Comparison of ENCODE assay signal across 23 cellular contexts in the genomic region with DNA sequence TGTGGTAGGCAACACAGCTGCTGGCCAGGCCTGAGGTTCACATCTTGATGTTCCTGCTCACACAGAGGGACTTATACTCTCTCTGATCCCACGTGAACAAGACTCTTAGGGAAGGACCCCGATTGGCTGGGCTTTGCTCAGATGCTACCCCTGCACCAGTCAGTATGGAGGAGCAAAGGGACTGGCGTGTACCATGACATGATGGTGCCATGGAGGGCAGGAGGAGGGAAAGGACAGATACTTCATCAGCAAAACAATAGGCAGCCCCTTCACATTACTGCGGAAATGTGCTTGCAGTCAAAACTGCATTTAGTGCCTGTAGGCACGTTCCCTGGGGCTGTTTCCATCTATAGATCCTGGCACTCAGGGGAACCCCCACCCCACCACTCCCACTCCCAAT. TPM values are rescaled to one million over a fixed set of nuclear protein-coding genes. Genes with fewer than 3 reads are reported as not detected.
DNase-seq lines count a peak whose midpoint lies in the region; ATAC-seq, FAIRE-seq and TF ChIP-seq lines count a peak whose summit lies in the region.
"Had no signal": no experiment of that assay in that cellular context is flagged by ENCODE, and none has a peak within 500 bp of the region (broad histone marks: within the 10 kb centered on the region; RNA-seq: fewer than 3 reads in every experiment).

No MANE protein-coding gene starts in this region.

- H2BK120ac ChIP-seq in IMR-90 (ENCODE audit: low read depth, low read length): no peak overlapping the region

- H3K4me2 ChIP-seq in IMR-90 (ENCODE audit: low read depth, low read length) (no peak overlapping the region), K562 (ENCODE audit: insufficient read depth, low read length) (no peak overlapping the region)
- H3K4me2 ChIP-seq: KMS-11 had no signal

- no peak overlapping the region for H3K14ac ChIP-seq in IMR-90 (replicated peaks; ENCODE audit: low read depth, low read length)

- no peak overlapping the region for H3K18ac ChIP-seq in IMR-90 (ENCODE audit: low read depth, low read length)

- CTCF ChIA-PET in activated CD4-positive, alpha-beta T cell treated with anti-CD3 and anti-CD28 coated beads, Interleukin-2, amount 10 ng/mL, durations not matched to agents 7 days and 5 days (lab: Charles Lee): interaction anchor here (1.3 to 6.5 kb wide), 3 partner anchors 9 to 46 kb away, joined by 3 to 42 read pairs (median 6); no protein-coding TSS in a partner anchor
- CTCF ChIA-PET in IMR-90 (lab: Yijun Ruan, JAX): no interaction called here
- CTCF ChIA-PET in K562 (lab: Yijun Ruan, JAX; ENCODE audit: low intra/inter-chr PET ratio): no interaction called here

- no peak overlapping the region for H3K4ac ChIP-seq in IMR-90 (ENCODE audit: low read depth, low read length)

- TF ChIP-seq POLR2A in IMR-90 (IDR thresholded peaks at IDR 0.05; ENCODE audit: low read depth, low read length): no peak
- TF ChIP-seq POLR2A in K562 (conservative IDR thresholded peaks at IDR 0.05): no peak
- no peak for TF ChIP-seq POLR2A in sigmoid colon (IDR thresholded peaks at IDR 0.05)

- H3K36me3 Mint-ChIP-seq in activated CD4-positive, alpha-beta T cell treated with anti-CD3 and anti-CD28 coated beads, Interleukin-2, amount 10 ng/mL, durations not matched to agents 24 days and 14 days (ENCODE audit: low read depth): no peaks in the 10 kb centered on the region
- H3K36me3 Mint-ChIP-seq in activated CD4-positive, alpha-beta T cell treated with anti-CD3 and anti-CD28 coated beads, Interleukin-2, amount 10 ng/mL, durations not matched to agents 7 days and 5 days (ENCODE audit: low read depth): peaks cover 5% of the 10 kb centered on the region
- H3K36me3 Mint-ChIP-seq in nephron (ENCODE audit: low read depth): no peaks in the 10 kb centered on the region

- no peaks in the 10 kb centered on the region; the same call in 1 of the 2 replicates for H3K9me1 ChIP-seq in IMR-90 (ENCODE audit: insufficient read depth, low read length)
- H3K9me1 ChIP-seq in K562 (ENCODE audit: control insufficient read depth, insufficient read depth, low read length): no peaks in the 10 kb centered on the region

- H3K9ac ChIP-seq in IMR-90 (ENCODE audit: low read depth, low read length) (no peak overlapping the region), K562 (ENCODE audit: insufficient read depth in 1 of 2, low read depth in 2 of 2, low read length in 2 of 2) (peak overlapping the region in 1 of 2 experiments; percentile 31; a peak in 1 of 4 replicates)
- H3K9ac ChIP-seq: KMS-11 had no signal

- peaks cover 45% of the 10 kb centered on the region for H3K4me1 Mint-ChIP-seq in activated CD4-positive, alpha-beta T cell treated with anti-CD3 and anti-CD28 coated beads, Interleukin-2, amount 10 ng/mL, durations not matched to agents 24 days and 14 days
- peaks cover 71% of the 10 kb centered on the region for H3K4me1 Mint-ChIP-seq in activated CD4-positive, alpha-beta T cell treated with anti-CD3 and anti-CD28 coated beads, Interleukin-2, amount 10 ng/mL, durations not matched to agents 7 days and 5 days
- peaks cover 30% of the 10 kb centered on the region for H3K4me1 Mint-ChIP-seq in nephron

- H4K20me1 ChIP-seq in IMR-90 (ENCODE audit: insufficient read depth, low read length) (no peaks in the 10 kb centered on the region), K562 (replicated peaks; ENCODE audit: control insufficient read depth, insufficient read depth, low read length) (no peaks in the 10 kb centered on the region)

- H3K56ac ChIP-seq in IMR-90 (ENCODE audit: extremely low read depth, insufficient read depth, low read length): no peak overlapping the region

- dilution Hi-C loops in IMR-90 (cut with HindIII; ENCODE audit: low sequenced_read_pairs, unreplicated experiment): no loop called here

- H4K8ac ChIP-seq in IMR-90 (ENCODE audit: low read depth in 2 of 2, low read length in 2 of 2): no peak overlapping the region

- H2AK9ac ChIP-seq in IMR-90 (replicated peaks; ENCODE audit: low read depth, low read length, poor library complexity): no peak overlapping the region

- H3K27me3 ChIP-seq in IMR-90 (ENCODE audit: control insufficient read depth, insufficient read depth, low read length) (no peaks in the 10 kb centered on the region), K562 (ENCODE audit: control insufficient read depth in 2 of 2, insufficient read depth in 2 of 2, low read length in 2 of 2) (no peaks in the 10 kb centered on the region), sigmoid colon (no peaks in the 10 kb centered on the region)
- H3K27me3 ChIP-seq: brain microvascular endothelial cell, colonic mucosa, heart left ventricle, SJSA1 had no signal

- in situ Hi-C loops in IMR-90 (cut with MboI; ENCODE audit: low sequenced_read_pairs) (no loop called here), K562 (cut with MboI) (no loop called here)

- H4K91ac ChIP-seq in IMR-90 (ENCODE audit: insufficient read depth, low read depth, low read length): no peak overlapping the region

- H2BK20ac ChIP-seq in IMR-90 (ENCODE audit: low read depth, low read length): no peak overlapping the region

- WGBS in IMR-90 (ENCODE audit: extremely low coverage in 2 of 2, insufficient read length in 1 of 2), 2 experiments: 100% methylated on average over 2 of the region's 5 CpGs; no CpG with 5 or more reads in 1 of the 2 experiments
- 45% methylated on average over 5 of the region's 5 CpGs for WGBS in K562 (ENCODE audit: insufficient coverage, low coverage, missing lambda C conversion rate)
- 69 to 84% methylated on average over 5 of the region's 5 CpGs for WGBS in sigmoid colon, 2 donors

- ATAC-seq in IMR-90 (ENCODE audit: low read depth) (no peak), K562 (no peak)
- ATAC-seq: heart left ventricle had no signal

- H3K4me1 ChIP-seq in IMR-90 (ENCODE audit: control insufficient read depth, insufficient read depth, low read length): peaks cover 5% of the 10 kb centered on the region
- peaks cover 54 to 62% of the 10 kb centered on the region in 2 experiments for H3K4me1 ChIP-seq in K562 (replicated peaks in 1 of 2; ENCODE audit: control insufficient read depth in 2 of 2, insufficient read depth in 2 of 2, low read length in 2 of 2)
- peaks cover 0 to 21% (median 20%) of the 10 kb centered on the region in 4 donors for H3K4me1 ChIP-seq in sigmoid colon

- H3K79me1 ChIP-seq in IMR-90 (ENCODE audit: low read depth in 1 of 2, low read length in 2 of 2): no peaks in the 10 kb centered on the region

- no peak overlapping the region for H4K5ac ChIP-seq in IMR-90 (ENCODE audit: low read depth, low read length)

- H3K4me3 ChIP-seq in IMR-90 (ENCODE audit: insufficient read depth, low read depth, low read length) (no peak overlapping the region), K562 (no peak overlapping the region), sigmoid colon (no peak overlapping the region)
- H3K4me3 ChIP-seq: colonic mucosa, heart left ventricle, left ventricle myocardium inferior, mucosa of descending colon, SJSA1 had no signal

- H3K9me3 ChIP-seq in IMR-90 (ENCODE audit: control insufficient read depth, insufficient read depth, low read length) (no peaks in the 10 kb centered on the region), K562 (replicated peaks; ENCODE audit: control insufficient read depth, insufficient read depth, low read depth, low read length) (no peaks in the 10 kb centered on the region), sigmoid colon (no peaks in the 10 kb centered on the region)
- H3K9me3 ChIP-seq: colonic mucosa, heart left ventricle, left ventricle myocardium inferior, mucosa of descending colon, SJSA1 had no signal

- peak; percentile 57 for DNase-seq in activated CD4-positive, alpha-beta T cell treated with anti-CD3 and anti-CD28 coated beads, Interleukin-2, amount 10 ng/mL, durations not matched to agents 24 days and 14 days
- DNase-seq in activated CD4-positive, alpha-beta T cell treated with anti-CD3 and anti-CD28 coated beads, Interleukin-2, amount 10 ng/mL, durations not matched to agents 7 days and 5 days: no peak
- no peak for DNase-seq in IMR-90
- DNase-seq in K562 (ENCODE audit: extremely low read depth in 1 of 4, low spot score in 3 of 4): no peak
- no peak for DNase-seq in sigmoid colon
- no peak for DNase-seq in COR-L47 (lab: John Stamatoyannopoulos, UW)
- DNase-seq in NCI-H146 (lab: John Stamatoyannopoulos, UW): no peak
- DNase-seq: 8988T, GOT3, heart left ventricle, left ventricle myocardium inferior, NCI-H1930, NCI-H345 had no signal

- no peaks in the 10 kb centered on the region for H3K36me3 ChIP-seq in IMR-90 (ENCODE audit: control insufficient read depth, insufficient read depth, low read length)
- H3K36me3 ChIP-seq in K562 (ENCODE audit: control insufficient read depth, insufficient read depth, low read length): no peaks in the 10 kb centered on the region
- H3K36me3 ChIP-seq in sigmoid colon: no peaks in the 10 kb centered on the region
- H3K36me3 ChIP-seq: brain microvascular endothelial cell, colonic mucosa, heart left ventricle, left ventricle myocardium inferior, SJSA1 had no signal

- intact Hi-C loops in activated CD4-positive, alpha-beta T cell treated with anti-CD3 and anti-CD28 coated beads, Interleukin-2, amount 10 ng/mL, durations not matched to agents 24 days and 14 days (cut with micrococcal nuclease): loop anchor here (1.0 kb wide), 2 partner anchors 9 to 12 kb away; no protein-coding TSS in a partner anchor
- intact Hi-C loops in IMR-90 (cut with micrococcal nuclease): no loop called here
- intact Hi-C loops in K562 (cut with micrococcal nuclease): no loop called here
- intact Hi-C loops in sigmoid colon (cut with DNase I): no loop called here

- H2AK5ac ChIP-seq in IMR-90 (ENCODE audit: low read depth, low read length): peak overlapping the region; percentile 33; the same call in 1 of the 2 replicates

- peak overlapping the region; percentile 68; the same call in 1 of the 3 replicates for H2BK15ac ChIP-seq in IMR-90 (ENCODE audit: low read depth, low read length)

- TF ChIP-seq EP300 in K562 (IDR thresholded peaks at IDR 0.05; ENCODE audit: low read length) (no peak), sigmoid colon (IDR thresholded peaks at IDR 0.05) (no peak)

- no peak for TF ChIP-seq CTCF in IMR-90 (conservative IDR thresholded peaks at IDR 0.05; ENCODE audit: low read depth, low read length)
- TF ChIP-seq CTCF in K562 (IDR thresholded peaks at IDR 0.05 in 2 of 3, conservative IDR thresholded peaks at IDR 0.05 in 1 of 3; ENCODE audit: insufficient read depth in 2 of 3, low read depth in 1 of 3, low read length in 3 of 3): no peak
- no peak for TF ChIP-seq CTCF in nephron (IDR thresholded peaks at IDR 0.05; ENCODE audit: unreplicated experiment in 3 of 3)
- no peak for TF ChIP-seq CTCF in sigmoid colon (IDR thresholded peaks at IDR 0.05)

- H3K27me3 Mint-ChIP-seq in activated CD4-positive, alpha-beta T cell treated with anti-CD3 and anti-CD28 coated beads, Interleukin-2, amount 10 ng/mL, durations not matched to agents 24 days and 14 days: no peaks in the 10 kb centered on the region
- H3K27me3 Mint-ChIP-seq in activated CD4-positive, alpha-beta T cell treated with anti-CD3 and anti-CD28 coated beads, Interleukin-2, amount 10 ng/mL, durations not matched to agents 7 days and 5 days: no peaks in the 10 kb centered on the region
- peaks cover 11% of the 10 kb centered on the region for H3K27me3 Mint-ChIP-seq in nephron (ENCODE audit: low read depth)
- H3K27me3 Mint-ChIP-seq: activated T-cell treated with anti-CD3 and anti-CD28 coated beads, Interleukin-2, amount 50 U/mL, for 24 hours had no signal

- H3K79me2 ChIP-seq in K562 (ENCODE audit: control insufficient read depth, insufficient read depth, low read length): no peaks in the 10 kb centered on the region

- no peak overlapping the region for H3K23ac ChIP-seq in IMR-90 (ENCODE audit: low read depth, low read length)

- no peak for FAIRE-seq in K562 (lab: Jason Lieb, UNC)
- FAIRE-seq: GM19239, urothelium cell line had no signal

- TF ChIP-seq RAD21 in IMR-90 (IDR thresholded peaks at IDR 0.05; ENCODE audit: low read length): no peak
- TF ChIP-seq RAD21 in K562 (CRISPR knock-in tag; conservative IDR thresholded peaks at IDR 0.05 in 1 of 2, IDR thresholded peaks at IDR 0.05 in 1 of 2): no peak

- no TSS peak for BruUV-seq in IMR-90 (replicated peaks; lab: Mats Ljungman, UMichigan)
- no TSS peak for BruUV-seq in K562 (replicated peaks; lab: Mats Ljungman, UMichigan)

- H3K4me3 Mint-ChIP-seq in activated CD4-positive, alpha-beta T cell treated with anti-CD3 and anti-CD28 coated beads, Interleukin-2, amount 10 ng/mL, durations not matched to agents 24 days and 14 days: no peak overlapping the region
- H3K4me3 Mint-ChIP-seq in activated CD4-positive, alpha-beta T cell treated with anti-CD3 and anti-CD28 coated beads, Interleukin-2, amount 10 ng/mL, durations not matched to agents 7 days and 5 days: no peak overlapping the region
- no peak overlapping the region for H3K4me3 Mint-ChIP-seq in nephron
- H3K4me3 Mint-ChIP-seq: activated T-cell treated with anti-CD3 and anti-CD28 coated beads, Interleukin-2, amount 50 U/mL, for 24 hours had no signal

- peak overlapping the region; percentile 36 for H3K27ac Mint-ChIP-seq in activated CD4-positive, alpha-beta T cell treated with anti-CD3 and anti-CD28 coated beads, Interleukin-2, amount 10 ng/mL, durations not matched to agents 24 days and 14 days
- no peak overlapping the region for H3K27ac Mint-ChIP-seq in activated CD4-positive, alpha-beta T cell treated with anti-CD3 and anti-CD28 coated beads, Interleukin-2, amount 10 ng/mL, durations not matched to agents 7 days and 5 days
- H3K27ac Mint-ChIP-seq in nephron: peak overlapping the region in 2 of 3 experiments; percentile 20 to 36

- POLR2A ChIA-PET in activated CD4-positive, alpha-beta T cell treated with anti-CD3 and anti-CD28 coated beads, Interleukin-2, amount 10 ng/mL, durations not matched to agents 7 days and 5 days (lab: Charles Lee): no interaction called here
- POLR2A ChIA-PET in IMR-90 (lab: Charles Lee; ENCODE audit: unreplicated experiment): no interaction called here
- POLR2A ChIA-PET in K562 (lab: Yijun Ruan, JAX): interaction anchor here (0.6 kb wide), 1 partner anchor 216 kb away, joined by 3 read pairs; no protein-coding TSS in a partner anchor

- H3K27ac ChIP-seq in IMR-90 (ENCODE audit: insufficient read depth, low read length) (no peak overlapping the region), K562 (ENCODE audit: extremely low read depth, low read depth, low read length) (peak overlapping the region; percentile 67; the same call in 2 of the 3 replicates), sigmoid colon (no peak overlapping the region)
- H3K27ac ChIP-seq: brain microvascular endothelial cell, heart left ventricle, KMS-11, left ventricle myocardium inferior, SJSA1, VCaP had no signal

- no peak overlapping the region for H2AFZ ChIP-seq in IMR-90 (replicated peaks; ENCODE audit: low read length, poor library complexity)
- peak overlapping the region; percentile 67 for H2AFZ ChIP-seq in K562 (ENCODE audit: low read depth, low read length)

- no peaks in the 10 kb centered on the region for H3K9me3 Mint-ChIP-seq in activated CD4-positive, alpha-beta T cell treated with anti-CD3 and anti-CD28 coated beads, Interleukin-2, amount 10 ng/mL, durations not matched to agents 24 days and 14 days
- H3K9me3 Mint-ChIP-seq in activated CD4-positive, alpha-beta T cell treated with anti-CD3 and anti-CD28 coated beads, Interleukin-2, amount 10 ng/mL, durations not matched to agents 7 days and 5 days: no peaks in the 10 kb centered on the region
- H3K9me3 Mint-ChIP-seq in nephron: no peaks in the 10 kb centered on the region
- H3K9me3 Mint-ChIP-seq: activated T-cell treated with anti-CD3 and anti-CD28 coated beads, Interleukin-2, amount 50 U/mL, for 24 hours had no signal

- H2BK5ac ChIP-seq in IMR-90 (ENCODE audit: low read depth, low read length, poor library complexity, severe bottlenecking): no peak overlapping the region

RNA-seq across cellular contexts. Expression of a gene that starts 42.7 kb away (rescaled TPM):
- 92.8 and 93.1 TPM in 2 replicates for total RNA-seq in activated CD4-positive, alpha-beta T cell treated with anti-CD3 and anti-CD28 coated beads, Interleukin-2, amount 10 ng/mL, durations not matched to agents 24 days and 14 days
- 100 to 1,000 TPM; 210 to 228 TPM for total RNA-seq in activated CD4-positive, alpha-beta T cell treated with anti-CD3 and anti-CD28 coated beads, Interleukin-2, amount 10 ng/mL, durations not matched to agents 7 days and 5 days
- 1.8 and 2.2 TPM in 2 replicates for total RNA-seq in IMR-90 (2012; rRNA removed)
- 20.1 and 20.8 TPM in 2 replicates for polyA plus RNA-seq in IMR-90 (2012; rRNA removed)
- polyA plus RNA-seq in IMR-90 (2012; cell fraction: cytosol; rRNA removed): 8.6 and 34.8 TPM in 2 replicates
- polyA plus RNA-seq in IMR-90 (2012; cell fraction: nucleus; rRNA removed; ENCODE audit: low replicate concordance): 19.6 and 31.4 TPM in 2 replicates
- 9.5 and 13.7 TPM in 2 replicates for total RNA-seq in K562 (2011; cell fraction: chromatin; rRNA removed; ENCODE audit: low replicate concordance)
- total RNA-seq in K562 (2011; cell fraction: nucleolus; rRNA removed): 9.7 and 10.2 TPM in 2 replicates
- 11.8 and 19.4 TPM in 2 replicates for total RNA-seq in K562 (2011; cell fraction: nucleoplasm; rRNA removed)
- total RNA-seq in K562 (2014; rRNA removed): 4.1 and 6.2 TPM in 2 replicates
- 6.2 and 6.4 TPM in 2 replicates for total RNA-seq in K562 (2014; rRNA removed; fragmentation: Illumina TruSeq; extraction: Trizol)
- total RNA-seq in K562 (2015; rRNA removed; fragmentation: Illumina TruSeq; extraction: Trizol): 6.6 and 7.9 TPM in 2 replicates
- total RNA-seq in K562 (2021): 60.6 and 62.1 TPM in 2 replicates
- 6.5 and 11.7 TPM in 2 replicates for polyA plus RNA-seq in K562 (2011; rRNA removed)
- 3.1 and 12.8 TPM in 2 replicates for polyA plus RNA-seq in K562 (2011; cell fraction: cytosol; rRNA removed)
- 6.0 and 19.0 TPM in 2 replicates for polyA plus RNA-seq in K562 (2011; cell fraction: nucleus; rRNA removed)
- polyA plus RNA-seq in K562 (2012): 27.2 and 38.8 TPM in 2 replicates
- polyA plus RNA-seq in K562 (2014; fragmentation: Illumina TruSeq; extraction: Trizol): 20.0 and 20.3 TPM in 2 replicates
- polyA plus RNA-seq in K562 (2014; fragmentation: Nextera tagmentation; extraction: Ambion mirVana): 10 to 100 TPM; 32.4 to 42.8 TPM
- polyA plus RNA-seq in K562 (2014; rRNA removed): 21.8 and 23.7 TPM in 2 replicates
- 4.3 and 5.1 TPM in 2 replicates for polyA minus RNA-seq in K562 (2011; rRNA and poly(A)+ RNA removed)
- 17.1 and 23.8 TPM in 2 replicates for polyA minus RNA-seq in K562 (2011; cell fraction: cytosol; rRNA and poly(A)+ RNA removed)
- polyA minus RNA-seq in K562 (2011; cell fraction: nucleus; rRNA and poly(A)+ RNA removed): 6.4 and 8.1 TPM in 2 replicates
- total RNA-seq in sigmoid colon: 100 to 1,000 TPM in 1 of 4 donors, 10 to 100 TPM in 3; 59.8 to 115 (median 72.3) TPM
- 100 to 1,000 TPM in 2 of 3 donors, 10 to 100 TPM in 1; 97.3 to 120 (median 116) TPM for polyA plus RNA-seq in sigmoid colon
